Comparison of ENCODE assay signal across 1 cellular context in genomic region chr17:31308372-31308905, GRCh38.
TF ChIP-seq lines count a peak whose summit lies in the region.

No MANE protein-coding gene starts in this region.

TF ChIP-seq in HepG2, 621 proteins besides CTCF, POLR2A, EP300 and RAD21:
- no peak for TF ChIP-seq ATF4 (CRISPR knock-in tag; IDR thresholded peaks at IDR 0.05)
- TF ChIP-seq PRDM10 (CRISPR knock-in tag; IDR thresholded peaks at IDR 0.05; ENCODE audit: low read depth), result no peak
- TF ChIP-seq ATF6 (CRISPR knock-in tag; conservative IDR thresholded peaks at IDR 0.05), result no peak
- TF ChIP-seq ARID3A (IDR thresholded peaks at IDR 0.05; ENCODE audit: low read depth, low read length), result no peak
- TF ChIP-seq PAF1 (CRISPR knock-in tag; IDR thresholded peaks at IDR 0.05), result no peak
- TF ChIP-seq ZNF335 (CRISPR knock-in tag; IDR thresholded peaks at IDR 0.05), result no peak
- no peak for TF ChIP-seq PAX8 (CRISPR knock-in tag; IDR thresholded peaks at IDR 0.05; ENCODE audit: borderline replicate concordance)
- no peak for TF ChIP-seq THRA (CRISPR knock-in tag; IDR thresholded peaks at IDR 0.05; ENCODE audit: borderline replicate concordance)
- TF ChIP-seq RARG (CRISPR knock-in tag; IDR thresholded peaks at IDR 0.05; ENCODE audit: low read depth), result no peak
- no peak for TF ChIP-seq ZNF660 (CRISPR knock-in tag; IDR thresholded peaks at IDR 0.05; ENCODE audit: borderline replicate concordance, low read depth)
- no peak for TF ChIP-seq SATB2 (CRISPR knock-in tag; IDR thresholded peaks at IDR 0.05)
- TF ChIP-seq CSRNP2 (CRISPR knock-in tag; conservative IDR thresholded peaks at IDR 0.05; ENCODE audit: low read depth), result no peak
